In genomic region chr7:130995252-130996081, GRCh38 we compare ENCODE assay signal across 9 cellular contexts.
DNase-seq lines count a peak whose midpoint lies in the region; ATAC-seq and TF ChIP-seq lines count a peak whose summit lies in the region.
"Had no signal": no experiment of that assay in that cellular context is flagged by ENCODE, and none has a peak within 500 bp of the region (broad histone marks: within the 10 kb centered on the region; RNA-seq: fewer than 3 reads in every experiment).

No MANE protein-coding gene starts in this region.

- 13 to 60% methylated on average over 10 of the region's 10 CpGs for WGBS in sigmoid colon, 2 donors

- H3K36me3 ChIP-seq in HCT116 (ENCODE audit: control insufficient read depth in 1 of 2, insufficient read depth in 2 of 2, low read length in 2 of 2) (no peaks in the 10 kb centered on the region), sigmoid colon (peaks cover 0 to 7% (median 0%) of the 10 kb centered on the region in 4 donors)

- H3K27me3 ChIP-seq in HCT116 (ENCODE audit: insufficient read depth, low read length), result no peaks in the 10 kb centered on the region
- H3K27me3 ChIP-seq in sigmoid colon, result no peaks in the 10 kb centered on the region

- peak overlapping the region; percentile 91 for H3K4me3 Mint-ChIP-seq in T-helper 17 cell

- H3K4me1 Mint-ChIP-seq in T-helper 17 cell, result peaks cover 78% of the 10 kb centered on the region

- TF ChIP-seq RAD21 in HCT116 (IDR thresholded peaks at IDR 0.05; ENCODE audit: low read depth), result no peak

- H3K27ac Mint-ChIP-seq in T-helper 17 cell, result no peak overlapping the region

- H3K4me1 ChIP-seq in HCT116 (ENCODE audit: control insufficient read depth in 1 of 2, insufficient read depth in 2 of 2, low read length in 2 of 2) (peaks cover 80 to 98% of the 10 kb centered on the region in 2 experiments), sigmoid colon (peaks cover 0 to 72% (median 67%) of the 10 kb centered on the region in 4 donors)

- no peaks in the 10 kb centered on the region for H3K9me2 ChIP-seq in HCT116 (ENCODE audit: insufficient read depth)

- POLR2A ChIA-PET in HCT116 (lab: Charles Lee), result interaction anchor here (0.7 to 3.9 kb wide), 12 partner anchors 12 to 101 kb away, joined by 3 to 30 read pairs (median 4); no protein-coding TSS in a partner anchor

- no peaks in the 10 kb centered on the region for H3K27me3 Mint-ChIP-seq in T-helper 17 cell

- peak overlapping the region; percentile 74 for H3K9ac ChIP-seq in HCT116 (ENCODE audit: low read length)

- ATAC-seq in HCT116 (peak; percentile 60), T-helper 17 cell (no peak), HG03354 (IDR thresholded peaks at IDR 0.05; ENCODE audit: poor library complexity, severe bottlenecking, unreplicated experiment) (no peak)

- intact Hi-C loops in HCT116 (cut with micrococcal nuclease), result loop anchor here (5.0 kb wide), 1 partner anchor 93 kb away; no protein-coding TSS in a partner anchor
- intact Hi-C loops in sigmoid colon (cut with DNase I), result no loop called here

- H3K36me3 Mint-ChIP-seq in T-helper 17 cell (ENCODE audit: low read depth), result peaks cover 2% of the 10 kb centered on the region

- CTCF ChIA-PET in HCT116 (lab: Charles Lee), result interaction anchor here (1.2 to 2.9 kb wide), 6 partner anchors 9 to 98 kb away, joined by 3 to 14 read pairs (median 7); no protein-coding TSS in a partner anchor

- TF ChIP-seq CTCF in HCT116 (IDR thresholded peaks at IDR 0.05 in 2 of 3, conservative IDR thresholded peaks at IDR 0.05 in 1 of 3; ENCODE audit: borderline replicate concordance in 1 of 3, insufficient read depth in 1 of 3, low read depth in 2 of 3, low read length in 2 of 3) (no peak), fibroblast of mammary gland (conservative IDR thresholded peaks at IDR 0.05; ENCODE audit: control insufficient read depth, insufficient read depth, low read depth, low read length) (no peak), sigmoid colon (IDR thresholded peaks at IDR 0.05) (no peak)

- H3K27ac ChIP-seq in HCT116 (ENCODE audit: low read depth, low read length), result peak overlapping the region; percentile 100
- H3K27ac ChIP-seq in sigmoid colon, result peak overlapping the region; percentile 33 to 77 (median 47)

- RAD21 ChIA-PET in HCT116 (lab: Charles Lee; ENCODE audit: low non-redundant PET in 1 of 2, low total read pairs in 2 of 2, uncharacterized antibody in 2 of 2, unreplicated experiment in 2 of 2), result no interaction called here

- H3K4me2 ChIP-seq in HCT116 (ENCODE audit: low read length), result peak overlapping the region; percentile 68

- H4K20me1 ChIP-seq in HCT116 (ENCODE audit: insufficient read depth), result no peaks in the 10 kb centered on the region

- H3K4me3 ChIP-seq in HCT116 (replicated peaks in 1 of 2; ENCODE audit: low read depth in 1 of 2, low read length in 2 of 2), result peak overlapping the region in 1 of 2 experiments; percentile 14; a peak in 1 of 4 replicates
- no peak overlapping the region for H3K4me3 ChIP-seq in fibroblast of mammary gland (ENCODE audit: control insufficient read depth, low read depth, low read length)
- no peak overlapping the region for H3K4me3 ChIP-seq in sigmoid colon

- H3K79me2 ChIP-seq in HCT116 (ENCODE audit: insufficient read depth, low read length), result peaks cover 67% of the 10 kb centered on the region

- TSS peak; percentile 42 for BruUV-seq in HCT116 (replicated peaks; lab: Mats Ljungman, UMichigan)

- no peaks in the 10 kb centered on the region for H3K9me3 ChIP-seq in HCT116 (ENCODE audit: control insufficient read depth in 1 of 2, insufficient read depth in 1 of 2, low read depth in 1 of 2, low read length in 2 of 2)
- no peaks in the 10 kb centered on the region for H3K9me3 ChIP-seq in T-helper 17 cell (ENCODE audit: control insufficient read depth, low read length, poor library complexity, severe bottlenecking)
- H3K9me3 ChIP-seq in sigmoid colon, result no peaks in the 10 kb centered on the region

- TF ChIP-seq POLR2A in HCT116 (IDR thresholded peaks at IDR 0.05; ENCODE audit: borderline replicate concordance, extremely low read depth, insufficient read depth, insufficient read length), result no peak
- no peak for TF ChIP-seq POLR2A in sigmoid colon (IDR thresholded peaks at IDR 0.05)

- DNase-seq in HCT116 (ENCODE audit: low read depth, low spot score), result peak; percentile 89
- no peak for DNase-seq in T-helper 17 cell
- DNase-seq in fibroblast of mammary gland (ENCODE audit: low read depth), result peak; percentile 53
- no peak for DNase-seq in sigmoid colon
- no peak for DNase-seq in foreskin melanocyte
- no peak for DNase-seq in NCI-H526 treated with DMSO at 0.1 percent for 48 hours (lab: John Stamatoyannopoulos, UW)
- DNase-seq in NCI-H1436 treated with DMSO at 0.1 percent for 48 hours (lab: John Stamatoyannopoulos, UW), result no peak
- DNase-seq: NCI-H2029 treated with DMSO at 0.1 percent for 48 hours had no signal

- H2AFZ ChIP-seq in HCT116 (ENCODE audit: low read depth, low read length, poor library complexity, severe bottlenecking), result no peak overlapping the region

- TF ChIP-seq EP300 in sigmoid colon (IDR thresholded peaks at IDR 0.05), result no peak

TF ChIP-seq in HCT116, 20 proteins besides CTCF, POLR2A, EP300 and RAD21:
- TF ChIP-seq JUND (IDR thresholded peaks at IDR 0.05) (no peak), ELF1 (IDR thresholded peaks at IDR 0.05; ENCODE audit: borderline replicate concordance, low read depth) (no peak), POLR2AphosphoS5 (IDR thresholded peaks at IDR 0.05; ENCODE audit: low read depth, low read length) (peak; percentile 48; the same call in 1 of the 2 replicates), YY1 (IDR thresholded peaks at IDR 0.05; ENCODE audit: extremely low read depth, insufficient replicate concordance, low read depth, low read length) (peak; percentile 1), EZH2 (IDR thresholded peaks at IDR 0.05) (no peak), ZBTB33 (IDR thresholded peaks at IDR 0.05; ENCODE audit: extremely low read depth, insufficient replicate concordance, low read length) (peak; percentile 1), ZFX (IDR thresholded peaks at IDR 0.05) (no peak), SP1 (IDR thresholded peaks at IDR 0.05; ENCODE audit: low read depth) (no peak), MAX (IDR thresholded peaks at IDR 0.05) (no peak), TCF7L2 (IDR thresholded peaks at IDR 0.05; ENCODE audit: borderline replicate concordance, extremely low read depth, insufficient read depth, insufficient read length) (peak; percentile 98), CBX3 (IDR thresholded peaks at IDR 0.05; ENCODE audit: low read depth) (no peak), SIN3A (IDR thresholded peaks at IDR 0.05; ENCODE audit: low read depth) (no peak), SRF (IDR thresholded peaks at IDR 0.05; ENCODE audit: low read depth) (no peak), ZNF274 (IDR thresholded peaks at IDR 0.05; ENCODE audit: low read depth, low read length) (no peak), EZH2phosphoT487 (IDR thresholded peaks at IDR 0.05; ENCODE audit: borderline replicate concordance) (no peak), REST (IDR thresholded peaks at IDR 0.05; ENCODE audit: low read depth) (no peak)

Comparison
In these comparisons a context has a peak if more than half of its experiments do, and no peak if none do; other contexts are left out.
1. DNase-seq: peak in HCT116 (single experiment) and fibroblast of mammary gland (single experiment); none in T-helper 17 cell (0 of 3), sigmoid colon (single experiment), foreskin melanocyte (single experiment), NCI-H526 treated with DMSO at 0.1 percent for 48 hours (single experiment) and NCI-H1436 treated with DMSO at 0.1 percent for 48 hours (single experiment).